Comparison of ENCODE assay signal across 1 cellular context in genomic region chr10:119597405-119598186, GRCh38.
TF ChIP-seq lines count a peak whose summit lies in the region.

No MANE protein-coding gene starts in this region.

TF ChIP-seq in HEK293, 187 proteins besides CTCF, POLR2A, EP300 and RAD21 (continued from another document):
- TF ChIP-seq, protein P1, sequence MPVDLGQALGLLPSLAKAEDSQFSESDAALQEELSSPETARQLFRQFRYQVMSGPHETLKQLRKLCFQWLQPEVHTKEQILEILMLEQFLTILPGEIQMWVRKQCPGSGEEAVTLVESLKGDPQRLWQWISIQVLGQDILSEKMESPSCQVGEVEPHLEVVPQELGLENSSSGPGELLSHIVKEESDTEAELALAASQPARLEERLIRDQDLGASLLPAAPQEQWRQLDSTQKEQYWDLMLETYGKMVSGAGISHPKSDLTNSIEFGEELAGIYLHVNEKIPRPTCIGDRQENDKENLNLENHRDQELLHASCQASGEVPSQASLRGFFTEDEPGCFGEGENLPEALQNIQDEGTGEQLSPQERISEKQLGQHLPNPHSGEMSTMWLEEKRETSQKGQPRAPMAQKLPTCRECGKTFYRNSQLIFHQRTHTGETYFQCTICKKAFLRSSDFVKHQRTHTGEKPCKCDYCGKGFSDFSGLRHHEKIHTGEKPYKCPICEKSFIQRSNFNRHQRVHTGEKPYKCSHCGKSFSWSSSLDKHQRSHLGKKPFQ (tag by site-specific recombination; IDR thresholded peaks at IDR 0.05), result 0 out of 2 replicates have a peak, but pooled peaks have one; percentile 11
- TF ChIP-seq ZBTB8A (tag by site-specific recombination; IDR thresholded peaks at IDR 0.05), result no peak
- TF ChIP-seq ZNF24 (tag by site-specific recombination; IDR thresholded peaks at IDR 0.05), result no peak
- TF ChIP-seq ZNF223 (tag by site-specific recombination; IDR thresholded peaks at IDR 0.05), result no peak
- peak; percentile 48; the same call in 1 of the 2 replicates for TF ChIP-seq PRDM4 (tag by site-specific recombination; IDR thresholded peaks at IDR 0.05)
- TF ChIP-seq ZNF660 (tag by site-specific recombination; IDR thresholded peaks at IDR 0.05), result 0 out of 2 replicates have a peak, but pooled peaks have one; percentile 51
- TF ChIP-seq ZBTB21 (tag by site-specific recombination; IDR thresholded peaks at IDR 0.05), result no peak
- peak; percentile 27; the same call in 1 of the 2 replicates for TF ChIP-seq KLF9 (tag by site-specific recombination; IDR thresholded peaks at IDR 0.05; ENCODE audit: low read depth)
- TF ChIP-seq ZNF501 (tag by site-specific recombination; IDR thresholded peaks at IDR 0.05), result 0 out of 2 replicates have a peak, but pooled peaks have one; percentile 56
- no peak for TF ChIP-seq ZNF10 (tag by site-specific recombination; IDR thresholded peaks at IDR 0.05)
- TF ChIP-seq ZNF174 (tag by site-specific recombination; IDR thresholded peaks at IDR 0.05), result no peak
- TF ChIP-seq ZNF155 (tag by site-specific recombination; IDR thresholded peaks at IDR 0.05), result no peak
- no peak for TF ChIP-seq SALL2 (tag by site-specific recombination; IDR thresholded peaks at IDR 0.05; ENCODE audit: borderline replicate concordance)
- TF ChIP-seq ZNF560 (tag by site-specific recombination; IDR thresholded peaks at IDR 0.05; ENCODE audit: borderline replicate concordance), result no peak
- no peak for TF ChIP-seq GLI2 (tag by site-specific recombination; IDR thresholded peaks at IDR 0.05; ENCODE audit: borderline replicate concordance, low read depth)
- 0 out of 2 replicates have a peak, but pooled peaks have one; percentile 19 for TF ChIP-seq KLF1 (tag by site-specific recombination; IDR thresholded peaks at IDR 0.05)
- TF ChIP-seq ZNF341 (tag by site-specific recombination; IDR thresholded peaks at IDR 0.05; ENCODE audit: low read depth), result no peak; the same call in 1 of the 2 replicates
